In genomic region chr14:68987653-68988036, GRCh38 we compare ENCODE assay signal across 15 cellular contexts. TPM values are rescaled to one million over a fixed set of nuclear protein-coding genes. Genes with fewer than 3 reads are reported as not detected.
DNase-seq lines count a peak whose midpoint lies in the region; ATAC-seq and TF ChIP-seq lines count a peak whose summit lies in the region.
"Had no signal": no experiment of that assay in that cellular context is flagged by ENCODE, and none has a peak within 500 bp of the region (broad histone marks: within the 10 kb centered on the region; RNA-seq: fewer than 3 reads in every experiment).

No MANE protein-coding gene starts in this region.

- no peak overlapping the region for H3K27ac ChIP-seq in breast epithelium
- H3K27ac ChIP-seq: uterus had no signal

- H3K27ac Mint-ChIP-seq in MCF 10A (ENCODE audit: low read depth, unreplicated experiment), result peak overlapping the region; percentile 63
- H3K27ac Mint-ChIP-seq in activated CD8-positive, alpha-beta memory T cell treated with anti-CD3 and anti-CD28 coated beads, Interleukin-2, amount 10 ng/mL, durations not matched to agents 7 days and 5 days, result no peak overlapping the region
- H3K27ac Mint-ChIP-seq: HFFc6; T-helper 2 cell treated with Interferon-gamma antibody and Interleukin-4, amounts not matched to agents 5 μg/mL and 100 μg/mL, for 36 hours had no signal

- peaks cover 20% of the 10 kb centered on the region for H3K4me1 Mint-ChIP-seq in MCF 10A (ENCODE audit: insufficient read depth, unreplicated experiment)
- peaks cover 12% of the 10 kb centered on the region for H3K4me1 Mint-ChIP-seq in activated CD8-positive, alpha-beta memory T cell treated with anti-CD3 and anti-CD28 coated beads, Interleukin-2, amount 10 ng/mL, durations not matched to agents 7 days and 5 days

- no peak for ATAC-seq in activated CD8-positive, alpha-beta memory T cell treated with anti-CD3 and anti-CD28 coated beads, Interleukin-2, amount 10 ng/mL, durations not matched to agents 7 days and 5 days

- H3K36me3 Mint-ChIP-seq in MCF 10A (ENCODE audit: insufficient read depth, unreplicated experiment), result peaks cover 13% of the 10 kb centered on the region
- peaks cover 1% of the 10 kb centered on the region for H3K36me3 Mint-ChIP-seq in activated CD8-positive, alpha-beta memory T cell treated with anti-CD3 and anti-CD28 coated beads, Interleukin-2, amount 10 ng/mL, durations not matched to agents 7 days and 5 days
- H3K36me3 Mint-ChIP-seq: naive thymus-derived CD8-positive, alpha-beta T cell had no signal

- DNase-seq in MCF 10A (ENCODE audit: unreplicated experiment), result peak; percentile 33
- DNase-seq in breast epithelium (ENCODE audit: low spot score in 2 of 2), result no peak
- DNase-seq in NCI-H226, result peak; percentile 28
- peak; percentile 37 for DNase-seq in cerebellar cortex (ENCODE audit: low spot score)
- DNase-seq in NCI-H2196 treated with DMSO at 0.1 percent for 48 hours (lab: John Stamatoyannopoulos, UW; ENCODE audit: unreplicated experiment), result no peak
- no peak for DNase-seq in NCI-H510A treated with DMSO at 0.1 percent for 48 hours (lab: John Stamatoyannopoulos, UW)
- DNase-seq in activated CD8-positive, alpha-beta memory T cell treated with anti-CD3 and anti-CD28 coated beads, Interleukin-2, amount 10 ng/mL, durations not matched to agents 7 days and 5 days, result no peak
- no peak for DNase-seq in NOMO-1 treated with DMSO at 0.1 percent for 48 hours (lab: John Stamatoyannopoulos, UW; ENCODE audit: unreplicated experiment)
- DNase-seq: activated CD8-positive, alpha-beta memory T cell treated with anti-CD3 and anti-CD28 coated beads for 24 hours; activated naive CD4-positive, alpha-beta T cell treated with Interleukin-2 at 50 U/mL for 16 hours; DMS79; HFFc6; naive thymus-derived CD8-positive, alpha-beta T cell; uterus had no signal

- no peaks in the 10 kb centered on the region for H3K4me1 ChIP-seq in breast epithelium
- H3K4me1 ChIP-seq: uterus had no signal

- no TSS peak for BruUV-seq in MCF 10A (replicated peaks; lab: Mats Ljungman, UMichigan)

- TF ChIP-seq CTCF in MCF 10A (IDR thresholded peaks at IDR 0.05; ENCODE audit: unreplicated experiment), result no peak
- TF ChIP-seq CTCF in breast epithelium (IDR thresholded peaks at IDR 0.05), result no peak

- POLR2A ChIA-PET in MCF 10A (lab: Yijun Ruan, JAX), result interaction anchor here (0.6 to 2.7 kb wide), 3 partner anchors 10 to 401 kb away, joined by 3 to 9 read pairs (median 3); no protein-coding TSS in a partner anchor

- intact Hi-C loops in MCF 10A (cut with micrococcal nuclease) (no loop called here), breast epithelium (cut with DNase I; ENCODE audit: low total_unique reads) (no loop called here)

- no peak for TF ChIP-seq POLR2A in breast epithelium (IDR thresholded peaks at IDR 0.05)

- no peak overlapping the region for H3K4me3 Mint-ChIP-seq in MCF 10A (ENCODE audit: unreplicated experiment)
- no peak overlapping the region for H3K4me3 Mint-ChIP-seq in activated CD8-positive, alpha-beta memory T cell treated with anti-CD3 and anti-CD28 coated beads, Interleukin-2, amount 10 ng/mL, durations not matched to agents 7 days and 5 days
- H3K4me3 Mint-ChIP-seq: HFFc6; naive thymus-derived CD8-positive, alpha-beta T cell; T-helper 2 cell treated with Interferon-gamma antibody and Interleukin-4, amounts not matched to agents 5 μg/mL and 100 μg/mL, for 36 hours had no signal

- H3K9me3 ChIP-seq in breast epithelium, result no peaks in the 10 kb centered on the region
- H3K9me3 ChIP-seq: uterus had no signal

- CTCF ChIA-PET in MCF 10A (lab: Yijun Ruan, JAX), result interaction anchor here (1.1 to 2.5 kb wide), 3 partner anchors 10 to 114 kb away, joined by 3 to 9 read pairs (median 6); no protein-coding TSS in a partner anchor
- CTCF ChIA-PET in activated CD8-positive, alpha-beta memory T cell treated with anti-CD3 and anti-CD28 coated beads, Interleukin-2, amount 10 ng/mL, durations not matched to agents 7 days and 5 days (lab: Charles Lee), result interaction anchor here (1.4 kb wide), 1 partner anchor 103 kb away, joined by 3 read pairs; no protein-coding TSS in a partner anchor

- no peaks in the 10 kb centered on the region for H3K27me3 ChIP-seq in breast epithelium
- H3K27me3 ChIP-seq: uterus had no signal

- H3K4me3 ChIP-seq in breast epithelium, result no peak overlapping the region
- H3K4me3 ChIP-seq: uterus had no signal

- H3K27me3 Mint-ChIP-seq in MCF 10A (ENCODE audit: insufficient read depth, unreplicated experiment), result no peaks in the 10 kb centered on the region
- peaks cover 26% of the 10 kb centered on the region for H3K27me3 Mint-ChIP-seq in activated CD8-positive, alpha-beta memory T cell treated with anti-CD3 and anti-CD28 coated beads, Interleukin-2, amount 10 ng/mL, durations not matched to agents 7 days and 5 days
- H3K27me3 Mint-ChIP-seq: naive thymus-derived CD8-positive, alpha-beta T cell had no signal

- no peaks in the 10 kb centered on the region for H3K9me3 Mint-ChIP-seq in MCF 10A (ENCODE audit: unreplicated experiment)
- no peaks in the 10 kb centered on the region for H3K9me3 Mint-ChIP-seq in activated CD8-positive, alpha-beta memory T cell treated with anti-CD3 and anti-CD28 coated beads, Interleukin-2, amount 10 ng/mL, durations not matched to agents 7 days and 5 days (ENCODE audit: low read depth)
- H3K9me3 Mint-ChIP-seq: HFFc6; naive thymus-derived CD8-positive, alpha-beta T cell; T-helper 2 cell treated with Interferon-gamma antibody and Interleukin-4, amounts not matched to agents 5 μg/mL and 100 μg/mL, for 36 hours had no signal

- H3K36me3 ChIP-seq in breast epithelium, result no peaks in the 10 kb centered on the region
- H3K36me3 ChIP-seq: uterus had no signal

RNA-seq across cellular contexts. Expression of gene ACTN1, which starts 8.5 kb away (rescaled TPM):
- 239 and 312 TPM in 2 replicates for total RNA-seq in MCF 10A (2022)
- 100 to 1,000 TPM in 2 of 3 donors, 10 to 100 TPM in 1; 75.0 to 295 (median 290) TPM for total RNA-seq in breast epithelium
- total RNA-seq in activated CD8-positive, alpha-beta memory T cell treated with anti-CD3 and anti-CD28 coated beads, Interleukin-2, amount 10 ng/mL, durations not matched to agents 7 days and 5 days, result 10 to 100 TPM; 26.8 to 56.0 TPM

Comparison
In these comparisons a context has a peak if more than half of its experiments do, and no peak if none do; other contexts are left out.
1. DNase-seq: peak in MCF 10A (single experiment), NCI-H226 (single experiment) and cerebellar cortex (single experiment); none in breast epithelium (0 of 2), NCI-H2196 treated with DMSO at 0.1 percent for 48 hours (single experiment), NCI-H510A treated with DMSO at 0.1 percent for 48 hours (single experiment), activated CD8-positive, alpha-beta memory T cell treated with anti-CD3 and anti-CD28 coated beads, Interleukin-2, amount 10 ng/mL, durations not matched to agents 7 days and 5 days (single experiment) and NOMO-1 treated with DMSO at 0.1 percent for 48 hours (single experiment).